In genomic region chr7:122014697-122015096, GRCh38 we compare ENCODE assay signal across 15 cellular contexts.
DNase-seq lines count a peak whose midpoint lies in the region; TF ChIP-seq lines count a peak whose summit lies in the region.
"Had no signal": no experiment of that assay in that cellular context is flagged by ENCODE, and none has a peak within 500 bp of the region (broad histone marks: within the 10 kb centered on the region; RNA-seq: fewer than 3 reads in every experiment).

No MANE protein-coding gene starts in this region.

- intact Hi-C loops in MCF 10A (cut with micrococcal nuclease) (loop anchor here (2.0 kb wide), 1 partner anchor 514 kb away; no protein-coding TSS in a partner anchor), breast epithelium (cut with DNase I; ENCODE audit: low total_unique reads) (no loop called here)

- POLR2A ChIA-PET in MCF 10A (lab: Yijun Ruan, JAX), result no interaction called here

- H3K4me1 Mint-ChIP-seq in MCF 10A (ENCODE audit: insufficient read depth, unreplicated experiment), result no peaks in the 10 kb centered on the region
- H3K4me1 Mint-ChIP-seq: activated naive CD8-positive, alpha-beta T cell treated with anti-CD3 and anti-CD28 coated beads, Interleukin-2, amount 50 U/mL, for 24 hours had no signal

- H3K4me3 Mint-ChIP-seq in MCF 10A (ENCODE audit: unreplicated experiment), result no peak overlapping the region
- H3K4me3 Mint-ChIP-seq: activated CD4-positive, alpha-beta memory T cell treated with anti-CD3 and anti-CD28 coated beads for 36 hours; activated naive CD8-positive, alpha-beta T cell treated with anti-CD3 and anti-CD28 coated beads, Interleukin-2, amount 50 U/mL, for 24 hours; activated T-cell treated with anti-CD3 and anti-CD28 coated beads, Interleukin-2, amount 50 U/mL, for 72 hours had no signal

- no peak overlapping the region for H3K27ac Mint-ChIP-seq in MCF 10A (ENCODE audit: low read depth, unreplicated experiment)
- H3K27ac Mint-ChIP-seq: activated CD4-positive, alpha-beta memory T cell treated with anti-CD3 and anti-CD28 coated beads for 36 hours; activated naive CD8-positive, alpha-beta T cell treated with anti-CD3 and anti-CD28 coated beads, Interleukin-2, amount 50 U/mL, for 24 hours; activated T-cell treated with anti-CD3 and anti-CD28 coated beads, Interleukin-2, amount 50 U/mL, for 72 hours had no signal

- H3K36me3 Mint-ChIP-seq in MCF 10A (ENCODE audit: insufficient read depth, unreplicated experiment), result no peaks in the 10 kb centered on the region
- H3K36me3 Mint-ChIP-seq: activated CD4-positive, alpha-beta memory T cell treated with anti-CD3 and anti-CD28 coated beads for 36 hours had no signal

- H3K27me3 ChIP-seq in breast epithelium, result no peaks in the 10 kb centered on the region
- H3K27me3 ChIP-seq: SJSA1, tibial artery had no signal

- in situ Hi-C loops in SK-MEL-5 (cut with HindIII; ENCODE audit: low pct_unique_long_range_greater_than_20kb, low sequenced_read_pairs), result no loop called here

- H3K4me3 ChIP-seq in breast epithelium (no peak overlapping the region), fibroblast of the aortic adventitia (ENCODE audit: low read depth, low read length) (no peak overlapping the region)
- H3K4me3 ChIP-seq: SJSA1, tibial artery had no signal

- H3K9me3 ChIP-seq in breast epithelium, result no peaks in the 10 kb centered on the region
- H3K9me3 ChIP-seq: SJSA1, tibial artery had no signal

- H3K27ac ChIP-seq in breast epithelium, result no peak overlapping the region
- H3K27ac ChIP-seq: SJSA1, tibial artery had no signal

- H3K9me3 Mint-ChIP-seq in MCF 10A (ENCODE audit: unreplicated experiment), result no peaks in the 10 kb centered on the region
- H3K9me3 Mint-ChIP-seq: activated CD4-positive, alpha-beta memory T cell treated with anti-CD3 and anti-CD28 coated beads for 36 hours; activated naive CD8-positive, alpha-beta T cell treated with anti-CD3 and anti-CD28 coated beads, Interleukin-2, amount 50 U/mL, for 24 hours; activated T-cell treated with anti-CD3 and anti-CD28 coated beads, Interleukin-2, amount 50 U/mL, for 72 hours had no signal

- TF ChIP-seq CTCF in MCF 10A (IDR thresholded peaks at IDR 0.05; ENCODE audit: unreplicated experiment), result peak; percentile 27
- no peak for TF ChIP-seq CTCF in breast epithelium (IDR thresholded peaks at IDR 0.05)
- peak; percentile 7 for TF ChIP-seq CTCF in fibroblast of the aortic adventitia (IDR thresholded peaks at IDR 0.05; ENCODE audit: insufficient read depth, low read length)

- H3K27me3 Mint-ChIP-seq in MCF 10A (ENCODE audit: insufficient read depth, unreplicated experiment), result no peaks in the 10 kb centered on the region
- H3K27me3 Mint-ChIP-seq: activated CD4-positive, alpha-beta memory T cell treated with anti-CD3 and anti-CD28 coated beads for 36 hours; activated naive CD8-positive, alpha-beta T cell treated with anti-CD3 and anti-CD28 coated beads, Interleukin-2, amount 50 U/mL, for 24 hours had no signal

- no peak for TF ChIP-seq POLR2A in breast epithelium (IDR thresholded peaks at IDR 0.05)

- DNase-seq in MCF 10A (ENCODE audit: unreplicated experiment) (peak; percentile 12), breast epithelium (ENCODE audit: low spot score in 2 of 2) (no peak), SK-MEL-5 (ENCODE audit: low read depth, low spot score) (peak; percentile 30), fibroblast of the aortic adventitia (ENCODE audit: low read depth) (peak; percentile 13), DMS79 treated with DMSO at 0.1 percent for 48 hours (lab: John Stamatoyannopoulos, UW) (no peak)
- no peak for DNase-seq in activated CD4-positive, CD25-positive, alpha-beta regulatory T cell (lab: John Stamatoyannopoulos, UW)
- no peak for DNase-seq in stimulated activated CD4-positive, alpha-beta T cell treated with anti-CD3 and anti-CD28 coated beads, Interleukin-4, amount 100 ng/mL, for 24 hours
- DNase-seq in activated CD8-positive, alpha-beta memory T cell treated with anti-CD3 and anti-CD28 coated beads, Interleukin-2, amount 50 U/mL, for 4 hours, result no peak
- DNase-seq: activated CD4-positive, alpha-beta memory T cell treated with anti-CD3 and anti-CD28 coated beads for 36 hours; activated naive CD8-positive, alpha-beta T cell treated with anti-CD3 and anti-CD28 coated beads, Interleukin-2, amount 50 U/mL, for 24 hours; activated T-cell treated with anti-CD3 and anti-CD28 coated beads, Interleukin-2, amount 50 U/mL, for 72 hours; islet precursor cell; NK-92 treated with Interleukin-12 subunit alpha and Interleukin-12 subunit beta, amount 100 ng/mL, for 24 hours; tibial artery had no signal

- H3K4me1 ChIP-seq in breast epithelium, result no peaks in the 10 kb centered on the region
- H3K4me1 ChIP-seq: SJSA1, tibial artery had no signal

- CTCF ChIA-PET in MCF 10A (lab: Yijun Ruan, JAX), result interaction anchor here (0.6 to 0.7 kb wide), 5 partner anchors 23 to 906 kb away, joined by 3 to 4 read pairs (median 3); no protein-coding TSS in a partner anchor

- BruUV-seq in MCF 10A (replicated peaks; lab: Mats Ljungman, UMichigan), result no TSS peak

- H3K36me3 ChIP-seq in breast epithelium, result no peaks in the 10 kb centered on the region
- H3K36me3 ChIP-seq: SJSA1, tibial artery had no signal

Comparison
In these comparisons a context has a peak if more than half of its experiments do, and no peak if none do; other contexts are left out.
1. DNase-seq: peak in MCF 10A (single experiment), SK-MEL-5 (single experiment) and fibroblast of the aortic adventitia (single experiment); none in breast epithelium (0 of 2), DMS79 treated with DMSO at 0.1 percent for 48 hours (single experiment), activated CD4-positive, CD25-positive, alpha-beta regulatory T cell (0 of 4), stimulated activated CD4-positive, alpha-beta T cell treated with anti-CD3 and anti-CD28 coated beads, Interleukin-4, amount 100 ng/mL, for 24 hours (single experiment) and activated CD8-positive, alpha-beta memory T cell treated with anti-CD3 and anti-CD28 coated beads, Interleukin-2, amount 50 U/mL, for 4 hours (single experiment).
2. CTCF ChIP-seq: peak in MCF 10A (single experiment) and fibroblast of the aortic adventitia (single experiment); none in breast epithelium (0 of 3).